In genomic region chr13:46051958-46052313, GRCh38 we compare ENCODE assay signal across 8 cellular contexts. TPM values are rescaled to one million over a fixed set of nuclear protein-coding genes. Genes with fewer than 3 reads are reported as not detected.
DNase-seq lines count a peak whose midpoint lies in the region; ATAC-seq lines count a peak whose summit lies in the region.

No MANE protein-coding gene starts in this region.

- peak overlapping the region; percentile 91 to 98 (median 93) for H3K27ac ChIP-seq in BLaER1 treated with 17β-estradiol and CSF1 and Interleukin-3, amounts not matched to agents 10 nM and 100 nM
- H3K27ac ChIP-seq in iPS-20b (ENCODE audit: low read length) (peak overlapping the region; percentile 26), subcutaneous abdominal adipose tissue (ENCODE audit: low read depth, low read length) (peak overlapping the region; percentile 94)

- no peaks in the 10 kb centered on the region for H3K9me3 Mint-ChIP-seq in activated naive CD8-positive, alpha-beta T cell treated with anti-CD3 and anti-CD28 coated beads, Interleukin-2, amount 10 ng/mL, durations not matched to agents 7 days and 5 days

- H3K36me3 Mint-ChIP-seq in activated naive CD8-positive, alpha-beta T cell treated with anti-CD3 and anti-CD28 coated beads, Interleukin-2, amount 10 ng/mL, durations not matched to agents 7 days and 5 days: peaks cover 2% of the 10 kb centered on the region

- H3K36me3 ChIP-seq in BLaER1 treated with 17β-estradiol and CSF1 and Interleukin-3, amounts not matched to agents 10 nM and 100 nM: peaks cover 0 to 5% (median 0%) of the 10 kb centered on the region in 11 experiments; a peak in 3 of 22 replicates
- H3K36me3 ChIP-seq in iPS-20b (ENCODE audit: insufficient read depth, low read depth, low read length): no peaks in the 10 kb centered on the region
- H3K36me3 ChIP-seq in subcutaneous abdominal adipose tissue (ENCODE audit: control insufficient read depth in 5 of 5, insufficient read depth in 5 of 5, low read length in 5 of 5): no peaks in the 10 kb centered on the region

- no peak for DNase-seq in activated naive CD8-positive, alpha-beta T cell treated with anti-CD3 and anti-CD28 coated beads, Interleukin-2, amount 10 ng/mL, durations not matched to agents 7 days and 5 days
- DNase-seq in Ammon's horn (ENCODE audit: low spot score) (no peak), LoVo (ENCODE audit: low spot score) (no peak), C1 segment of cervical spinal cord (lab: John Stamatoyannopoulos, UW) (no peak)

- H3K27me3 Mint-ChIP-seq in activated naive CD8-positive, alpha-beta T cell treated with anti-CD3 and anti-CD28 coated beads, Interleukin-2, amount 10 ng/mL, durations not matched to agents 7 days and 5 days: peaks cover 6% of the 10 kb centered on the region

- peak overlapping the region; percentile 89 for H3K4me3 Mint-ChIP-seq in activated naive CD8-positive, alpha-beta T cell treated with anti-CD3 and anti-CD28 coated beads, Interleukin-2, amount 10 ng/mL, durations not matched to agents 7 days and 5 days

- H3K4me1 ChIP-seq in BLaER1 treated with 17β-estradiol and CSF1 and Interleukin-3, amounts not matched to agents 10 nM and 100 nM: peaks cover 16 to 35% (median 29%) of the 10 kb centered on the region in 10 experiments; a peak in 18 of 20 replicates
- H3K4me1 ChIP-seq in iPS-20b (ENCODE audit: insufficient read depth, low read length) (peaks cover 8% of the 10 kb centered on the region), subcutaneous abdominal adipose tissue (ENCODE audit: control insufficient read depth in 5 of 5, insufficient read depth in 5 of 5, low read length in 5 of 5) (peaks cover 2 to 31% (median 23%) of the 10 kb centered on the region in 5 donors)

- H3K27me3 ChIP-seq in BLaER1 treated with 17β-estradiol and CSF1 and Interleukin-3, amounts not matched to agents 10 nM and 100 nM: no peaks in the 10 kb centered on the region
- H3K27me3 ChIP-seq in iPS-20b (ENCODE audit: insufficient read depth, low read length) (no peaks in the 10 kb centered on the region), subcutaneous abdominal adipose tissue (ENCODE audit: control insufficient read depth in 5 of 5, insufficient read depth in 4 of 5, low read length in 5 of 5) (no peaks in the 10 kb centered on the region)

- POLR2A ChIA-PET in activated naive CD8-positive, alpha-beta T cell treated with anti-CD3 and anti-CD28 coated beads, Interleukin-2, amount 10 ng/mL, durations not matched to agents 7 days and 5 days (lab: Charles Lee): interaction anchor here (0.6 to 1.9 kb wide), 8 partner anchors 58 to 244 kb away, joined by 3 to 7 read pairs (median 4); partner anchors contain the start of gene LRRC63

- peaks cover 0 to 52% (median 28%) of the 10 kb centered on the region in 11 experiments; a peak in 14 of 22 replicates for H4K20me1 ChIP-seq in BLaER1 treated with 17β-estradiol and CSF1 and Interleukin-3, amounts not matched to agents 10 nM and 100 nM

- H3K9me3 ChIP-seq in BLaER1 treated with 17β-estradiol and CSF1 and Interleukin-3, amounts not matched to agents 10 nM and 100 nM (replicated peaks in 1 of 11): peaks cover 0 to 3% (median 0%) of the 10 kb centered on the region in 11 experiments; a peak in 1 of 22 replicates
- H3K9me3 ChIP-seq in iPS-20b (ENCODE audit: insufficient read depth, low read depth, low read length): no peaks in the 10 kb centered on the region
- no peaks in the 10 kb centered on the region for H3K9me3 ChIP-seq in subcutaneous abdominal adipose tissue (ENCODE audit: control insufficient read depth in 5 of 5, low read length in 5 of 5)

- peak overlapping the region; percentile 77 to 90 (median 84) for H3K4me3 ChIP-seq in BLaER1 treated with 17β-estradiol and CSF1 and Interleukin-3, amounts not matched to agents 10 nM and 100 nM
- peak overlapping the region; percentile 93 for H3K4me3 ChIP-seq in iPS-20b (ENCODE audit: low read length)
- peak overlapping the region; percentile 82 to 98 (median 93) for H3K4me3 ChIP-seq in subcutaneous abdominal adipose tissue (ENCODE audit: low read depth in 1 of 5, low read length in 5 of 5)

- ATAC-seq in HG02678 (IDR thresholded peaks at IDR 0.05; ENCODE audit: unreplicated experiment): peak; percentile 1
- ATAC-seq in activated naive CD8-positive, alpha-beta T cell treated with anti-CD3 and anti-CD28 coated beads, Interleukin-2, amount 10 ng/mL, durations not matched to agents 7 days and 5 days (ENCODE audit: low read depth): peak; percentile 4

- H3K9ac ChIP-seq in BLaER1 treated with 17β-estradiol and CSF1 and Interleukin-3, amounts not matched to agents 10 nM and 100 nM: peak overlapping the region; percentile 90 to 97 (median 94)
- peak overlapping the region; percentile 88 for H3K9ac ChIP-seq in iPS-20b (ENCODE audit: low read depth, low read length)
- peak overlapping the region; percentile 89 to 98 (median 90) for H3K9ac ChIP-seq in subcutaneous abdominal adipose tissue (ENCODE audit: low read length in 5 of 5)

- peaks cover 34% of the 10 kb centered on the region for H3K4me1 Mint-ChIP-seq in activated naive CD8-positive, alpha-beta T cell treated with anti-CD3 and anti-CD28 coated beads, Interleukin-2, amount 10 ng/mL, durations not matched to agents 7 days and 5 days

- H3K4me2 ChIP-seq in BLaER1 treated with 17β-estradiol and CSF1 and Interleukin-3, amounts not matched to agents 10 nM and 100 nM: peak overlapping the region; percentile 68 to 97 (median 87)

- H3K27ac Mint-ChIP-seq in activated naive CD8-positive, alpha-beta T cell treated with anti-CD3 and anti-CD28 coated beads, Interleukin-2, amount 10 ng/mL, durations not matched to agents 7 days and 5 days: peak overlapping the region; percentile 98

RNA-seq across cellular contexts. Expression of gene ZC3H13, which starts 0.6 kb away (rescaled TPM):
- total RNA-seq in activated naive CD8-positive, alpha-beta T cell treated with anti-CD3 and anti-CD28 coated beads, Interleukin-2, amount 10 ng/mL, durations not matched to agents 7 days and 5 days: 10 to 100 TPM; 40.7 to 49.7 TPM

RNA-seq across cellular contexts. Expression of gene CPB2, which starts 52.9 kb away (rescaled TPM):
- not detected for total RNA-seq in activated naive CD8-positive, alpha-beta T cell treated with anti-CD3 and anti-CD28 coated beads, Interleukin-2, amount 10 ng/mL, durations not matched to agents 7 days and 5 days

Comparison
In these comparisons a context has a peak if more than half of its experiments do, and no peak if none do; other contexts are left out.
1. H3K27ac ChIP-seq: peak in every context shown above with its lines; median percentile 94 in subcutaneous abdominal adipose tissue; 93 in BLaER1 treated with 17β-estradiol and CSF1 and Interleukin-3, amounts not matched to agents 10 nM and 100 nM; 26 in iPS-20b.